In genomic region chr15:79046691-79047404, GRCh38 we compare ENCODE assay signal across 26 cellular contexts. TPM values are rescaled to one million over a fixed set of nuclear protein-coding genes. Genes with fewer than 3 reads are reported as not detected.
"Had no signal": no experiment of that assay in that cellular context is flagged by ENCODE, and none has a peak within 500 bp of the region (broad histone marks: within the 10 kb centered on the region; RNA-seq: fewer than 3 reads in every experiment).

No MANE protein-coding gene starts in this region.

- H3K79me2 ChIP-seq: hepatocyte had no signal

- H3K4me2 ChIP-seq: hepatocyte had no signal

- H3K27ac ChIP-seq: coronary artery, esophagus muscularis mucosa, foreskin keratinocyte, gastroesophageal sphincter, heart left ventricle, hepatocyte, neutrophil, pancreas, psoas muscle, skin epidermis, spleen, suprapubic skin, transverse colon had no signal

- H3K9me3 ChIP-seq: neutrophil, pancreas, psoas muscle, transverse colon had no signal

- H2AFZ ChIP-seq: hepatocyte had no signal

- H3K4me3 ChIP-seq: coronary artery, esophagus muscularis mucosa, gastroesophageal sphincter, heart left ventricle, hepatocyte, lung, pancreas, psoas muscle, skin epidermis, spleen, suprapubic skin, transverse colon had no signal

- H3K36me3 ChIP-seq: esophagus muscularis mucosa, gastroesophageal sphincter, heart left ventricle, neutrophil, pancreas, spleen, suprapubic skin, transverse colon had no signal

- ATAC-seq: foreskin keratinocyte; gastroesophageal sphincter; heart left ventricle; left lobe of liver; natural killer cell; pancreas; psoas muscle; right cardiac atrium; stimulated activated naive CD8-positive, alpha-beta T cell treated with anti-CD3 and anti-CD28 coated beads, Interleukin-15, amount 100 ng/mL, for 72 hours had no signal

- FAIRE-seq: endothelial cell of umbilical vein, kidney, pancreas had no signal

- DNase-seq: dermis blood vessel endothelial cell; effector memory CD4-positive, alpha-beta T cell; foreskin keratinocyte; heart left ventricle; kidney; natural killer cell; pancreas; psoas muscle; right cardiac atrium; spleen; stimulated activated naive CD4-positive, alpha-beta T cell; stimulated activated naive CD8-positive, alpha-beta T cell treated with anti-CD3 and anti-CD28 coated beads, Interleukin-15, amount 100 ng/mL, for 72 hours; transverse colon had no signal

- H3K27me3 ChIP-seq: esophagus muscularis mucosa, heart left ventricle, hepatocyte, pancreas, spleen, transverse colon had no signal

- H3K4me1 ChIP-seq: esophagus muscularis mucosa, foreskin keratinocyte, gastroesophageal sphincter, heart left ventricle, pancreas, psoas muscle, spleen, suprapubic skin, transverse colon had no signal

RNA-seq across cellular contexts. Expression of gene RASGRF1, which starts 43.7 kb away (rescaled TPM):
- total RNA-seq: endothelial cell of umbilical vein, fibroblast of lung, left lobe of liver, mononuclear cell, natural killer cell, psoas muscle had no signal
- polyA plus RNA-seq: heart left ventricle, liver had no signal
